In genomic region chr1:26500488-26501175, GRCh38 we compare ENCODE assay signal across 8 cellular contexts. TPM values are rescaled to one million over a fixed set of nuclear protein-coding genes. Genes with fewer than 3 reads are reported as not detected.
DNase-seq lines count a peak whose midpoint lies in the region; ATAC-seq and TF ChIP-seq lines count a peak whose summit lies in the region.

No MANE protein-coding gene starts in this region.

- DNase-seq in A172 (ENCODE audit: low spot score): peak; percentile 51
- peak; percentile 91 for DNase-seq in NCI-H2196 (lab: John Stamatoyannopoulos, UW; ENCODE audit: unreplicated experiment)
- peak; percentile 95 for DNase-seq in activated CD4-positive, alpha-beta T cell treated with anti-CD3 and anti-CD28 coated beads for 36 hours
- DNase-seq in chondrocyte (ENCODE audit: low spot score): peak; percentile 94
- peak; percentile 84 to 93 for DNase-seq in left colon
- peak; percentile 82 to 93 (median 92) for DNase-seq in stimulated activated CD4-positive, alpha-beta T cell treated with anti-CD3 and anti-CD28 coated beads, Interleukin-1b, Interleukin-23, amount 100 ng/mL, for 24 hours (ENCODE audit: low read depth in 4 of 4, low spot score in 1 of 4)

- H3K4me1 Mint-ChIP-seq in activated CD4-positive, alpha-beta T cell treated with anti-CD3 and anti-CD28 coated beads for 36 hours: peaks cover 16% of the 10 kb centered on the region
- H3K4me1 Mint-ChIP-seq in chondrocyte (ENCODE audit: low read depth): peaks cover 11% of the 10 kb centered on the region

- H3K27ac Mint-ChIP-seq in activated CD4-positive, alpha-beta T cell treated with anti-CD3 and anti-CD28 coated beads for 36 hours: peak overlapping the region; percentile 94
- H3K27ac Mint-ChIP-seq in chondrocyte (ENCODE audit: unreplicated experiment): peak overlapping the region; percentile 89

- peak overlapping the region; percentile 88 for H3K4me3 Mint-ChIP-seq in activated CD4-positive, alpha-beta T cell treated with anti-CD3 and anti-CD28 coated beads for 36 hours
- peak overlapping the region; percentile 80 for H3K4me3 Mint-ChIP-seq in chondrocyte (ENCODE audit: unreplicated experiment)

- peaks cover 5% of the 10 kb centered on the region for H3K36me3 Mint-ChIP-seq in activated CD4-positive, alpha-beta T cell treated with anti-CD3 and anti-CD28 coated beads for 36 hours (ENCODE audit: low read depth)
- no peaks in the 10 kb centered on the region for H3K36me3 Mint-ChIP-seq in chondrocyte (ENCODE audit: low read depth)

- H3K27me3 Mint-ChIP-seq in activated CD4-positive, alpha-beta T cell treated with anti-CD3 and anti-CD28 coated beads for 36 hours: no peaks in the 10 kb centered on the region
- no peaks in the 10 kb centered on the region for H3K27me3 Mint-ChIP-seq in chondrocyte (ENCODE audit: low read depth)

- no peaks in the 10 kb centered on the region for H3K9me3 Mint-ChIP-seq in activated CD4-positive, alpha-beta T cell treated with anti-CD3 and anti-CD28 coated beads for 36 hours (ENCODE audit: low read depth)
- H3K9me3 Mint-ChIP-seq in chondrocyte (ENCODE audit: low read depth): no peaks in the 10 kb centered on the region

- TF ChIP-seq CTCF in chondrocyte (IDR thresholded peaks at IDR 0.05): peak; percentile 71

- CTCF ChIA-PET in activated CD4-positive, alpha-beta T cell treated with anti-CD3 and anti-CD28 coated beads for 36 hours (lab: Charles Lee): interaction anchor here (0.5 to 3.6 kb wide), 33 partner anchors 11 to 625 kb away, joined by 3 to 22 read pairs (median 4); partner anchors contain the start of genes HMGN2 and SH3BGRL3

- POLR2A ChIA-PET in activated CD4-positive, alpha-beta T cell treated with anti-CD3 and anti-CD28 coated beads for 36 hours (lab: Charles Lee): interaction anchor here (0.7 to 2.5 kb wide), 14 partner anchors 24 to 598 kb away, joined by 3 to 11 read pairs (median 3); partner anchors contain the start of genes DHDDS and GPN2

- peak; percentile 31 for ATAC-seq in GM18519 (IDR thresholded peaks at IDR 0.05; ENCODE audit: low FRiP score, unreplicated experiment)
- ATAC-seq in HG03045 (IDR thresholded peaks at IDR 0.05; ENCODE audit: unreplicated experiment): peak; percentile 58
- ATAC-seq in activated CD4-positive, alpha-beta T cell treated with anti-CD3 and anti-CD28 coated beads for 36 hours: peak; percentile 77
- ATAC-seq in left colon: peak; percentile 89

- intact Hi-C loops in activated CD4-positive, alpha-beta T cell treated with anti-CD3 and anti-CD28 coated beads for 36 hours (cut with DNase I, micrococcal nuclease): loop anchor here (1.0 to 10.0 kb wide), 18 partner anchors 27 to 734 kb away; partner anchors contain the start of genes DHDDS (in 2 of the 2), GPATCH3 (in 1 of the 2), NUDC (in 1 of the 2) and PDIK1L (in 1 of the 2)
- intact Hi-C loops in left colon (cut with DNase I, micrococcal nuclease): no loop called here

RNA-seq across cellular contexts. Expression of gene HMGN2, which starts 28.4 kb away (rescaled TPM):
- 470 and 477 TPM in 2 replicates for total RNA-seq in A172 (2014; rRNA removed; shearing (Covaris generic))
- 100 to 1,000 TPM; 660 to 867 TPM for total RNA-seq in activated CD4-positive, alpha-beta T cell treated with anti-CD3 and anti-CD28 coated beads for 36 hours
- total RNA-seq in chondrocyte: 241 to 314 TPM (median 245 TPM) in 3 replicates
- 100 to 1,000 TPM; 243 to 270 TPM for total RNA-seq in left colon

RNA-seq across cellular contexts. Expression of gene RPS6KA1, which starts 28.9 kb away (rescaled TPM):
- total RNA-seq in A172 (2014; rRNA removed; shearing (Covaris generic)): 14.6 and 22.2 TPM in 2 replicates
- 100 to 1,000 TPM; 116 to 160 TPM for total RNA-seq in activated CD4-positive, alpha-beta T cell treated with anti-CD3 and anti-CD28 coated beads for 36 hours
- total RNA-seq in chondrocyte (3.6 to 6.3 TPM (median 4.4 TPM) in 3 replicates), left colon (100 to 1,000 TPM; 173 to 192 TPM)

Comparison
In these comparisons a context has a peak if more than half of its experiments do, and no peak if none do; other contexts are left out.
1. Peak in every context shown above with its lines: DNase-seq and ATAC-seq.
2. ATAC-seq: peak in every context shown above with its lines; median percentile 89 in left colon; 77 in activated CD4-positive, alpha-beta T cell treated with anti-CD3 and anti-CD28 coated beads for 36 hours; 58 in HG03045; 31 in GM18519.
3. intact Hi-C loops: an anchor here in activated CD4-positive, alpha-beta T cell treated with anti-CD3 and anti-CD28 coated beads for 36 hours (1.0 to 10.0 kb wide); none called in left colon.